ENCODE assay signal across 13 cellular contexts in genomic region chr1:90132306-90132705, GRCh38.
DNase-seq lines count a peak whose midpoint lies in the region; ATAC-seq and TF ChIP-seq lines count a peak whose summit lies in the region.
"Had no signal": no experiment of that assay in that cellular context is flagged by ENCODE, and none has a peak within 500 bp of the region (broad histone marks: within the 10 kb centered on the region; RNA-seq: fewer than 3 reads in every experiment).

No MANE protein-coding gene starts in this region.

- no peak for TF ChIP-seq CTCF in DND-41 (IDR thresholded peaks at IDR 0.05; ENCODE audit: borderline replicate concordance, extremely low read depth, low read length, poor library complexity, severe bottlenecking)
- no peak for TF ChIP-seq CTCF in WTC11 (IDR thresholded peaks at IDR 0.05)
- TF ChIP-seq CTCF in vagina (IDR thresholded peaks at IDR 0.05) = no peak

- DNase-seq in DND-41 (peak; percentile 32), NCI-H146 treated with DMSO at 0.1 percent for 48 hours (lab: John Stamatoyannopoulos, UW; ENCODE audit: unreplicated experiment) (peak; percentile 47), WTC11 (ENCODE audit: low spot score) (no peak), GM23248 (no peak), globus pallidus (ENCODE audit: low spot score) (no peak), vagina (ENCODE audit: extremely low spot score in 2 of 2) (no peak)
- DNase-seq: 8988T; CD8-positive, alpha-beta T cell; GDM1 had no signal

- H3K4me2 ChIP-seq in DND-41 (ENCODE audit: insufficient read depth, low read length) (no peak overlapping the region), GM23248 (ENCODE audit: unreplicated experiment) (no peak overlapping the region)

- H3K9ac ChIP-seq in DND-41 (ENCODE audit: low read depth, low read length) (no peak overlapping the region), GM23248 (no peak overlapping the region)
- H3K9ac ChIP-seq: BLaER1 treated with 17β-estradiol and CSF1 and Interleukin-3, amounts not matched to agents 10 nM and 100 nM had no signal

- H4K20me1 ChIP-seq in DND-41 (ENCODE audit: insufficient read depth, low read length) = no peaks in the 10 kb centered on the region
- H4K20me1 ChIP-seq in GM23248 (ENCODE audit: insufficient read depth) = no peaks in the 10 kb centered on the region
- H4K20me1 ChIP-seq: BLaER1 treated with 17β-estradiol and CSF1 and Interleukin-3, amounts not matched to agents 10 nM and 100 nM had no signal

- no peak overlapping the region for H3K4me3 Mint-ChIP-seq in WTC11
- H3K4me3 Mint-ChIP-seq: CD8-positive, alpha-beta T cell had no signal

- no peak overlapping the region for H3K27ac ChIP-seq in DND-41 (ENCODE audit: low read length)
- no peak overlapping the region for H3K27ac ChIP-seq in GM23248
- no peak overlapping the region for H3K27ac ChIP-seq in vagina
- H3K27ac ChIP-seq: BLaER1 treated with 17β-estradiol and CSF1 and Interleukin-3, amounts not matched to agents 10 nM and 100 nM had no signal

- peak; percentile 59 for ATAC-seq in DND-41 (ENCODE audit: insufficient read depth, low read depth)
- peak; percentile 70 for ATAC-seq in WTC11
- ATAC-seq in HG03135 (IDR thresholded peaks at IDR 0.05; ENCODE audit: unreplicated experiment) = no peak
- ATAC-seq: CD8-positive, alpha-beta T cell had no signal

- 0 to 5% methylated on average over 1 of the region's 1 CpG for WGBS in GM23248 (ENCODE audit: low coverage in 1 of 2, low lambda C conversion rate in 2 of 2, missing lambda C conversion rate in 2 of 2), 2 experiments

- H3K79me2 ChIP-seq in DND-41 (ENCODE audit: insufficient read depth, low read length) (no peaks in the 10 kb centered on the region), GM23248 (ENCODE audit: insufficient read depth) (no peaks in the 10 kb centered on the region)

- H3K9me2 ChIP-seq in GM23248 (ENCODE audit: insufficient read depth) = no peaks in the 10 kb centered on the region

- H3F3A ChIP-seq in GM23248 (ENCODE audit: insufficient read depth) = no peaks in the 10 kb centered on the region

- H3K4me1 Mint-ChIP-seq in WTC11 = peaks cover 10% of the 10 kb centered on the region

- H3K9me3 ChIP-seq in DND-41 (ENCODE audit: insufficient read depth, low read length, severe bottlenecking) = no peaks in the 10 kb centered on the region
- no peaks in the 10 kb centered on the region for H3K9me3 ChIP-seq in GM23248 (ENCODE audit: low read depth)
- no peaks in the 10 kb centered on the region for H3K9me3 ChIP-seq in vagina
- H3K9me3 ChIP-seq: HAP-1 had no signal

- no peaks in the 10 kb centered on the region for H3K36me3 ChIP-seq in DND-41 (ENCODE audit: insufficient read depth, low read length)
- no peaks in the 10 kb centered on the region for H3K36me3 ChIP-seq in GM23248 (ENCODE audit: low read depth)
- H3K36me3 ChIP-seq in vagina = no peaks in the 10 kb centered on the region
- H3K36me3 ChIP-seq: BLaER1 treated with 17β-estradiol and CSF1 and Interleukin-3, amounts not matched to agents 10 nM and 100 nM; HAP-1 had no signal

- peaks cover 4% of the 10 kb centered on the region for H3K36me3 Mint-ChIP-seq in WTC11
- H3K36me3 Mint-ChIP-seq: CD8-positive, alpha-beta T cell had no signal

- no peaks in the 10 kb centered on the region for H3K27me3 ChIP-seq in DND-41 (ENCODE audit: insufficient read depth, low read length, poor library complexity)
- 0 out of 2 replicates have a peak, but pooled peaks cover 3% of the 10 kb centered on the region for H3K27me3 ChIP-seq in GM23248 (replicated peaks; ENCODE audit: insufficient read depth)
- no peaks in the 10 kb centered on the region for H3K27me3 ChIP-seq in vagina
- H3K27me3 ChIP-seq: BLaER1 treated with 17β-estradiol and CSF1 and Interleukin-3, amounts not matched to agents 10 nM and 100 nM had no signal

- POLR2A ChIA-PET in WTC11 (lab: Charles Lee) = no interaction called here

- H3K4me1 ChIP-seq in DND-41 (ENCODE audit: insufficient read depth, low read length) (peaks cover 40% of the 10 kb centered on the region), GM23248 (ENCODE audit: insufficient read depth) (no peaks in the 10 kb centered on the region), vagina (no peaks in the 10 kb centered on the region)
- H3K4me1 ChIP-seq: HAP-1 had no signal

- H3K9me3 Mint-ChIP-seq in WTC11 = peaks cover 14% of the 10 kb centered on the region
- H3K9me3 Mint-ChIP-seq: CD8-positive, alpha-beta T cell had no signal

- H3K27ac Mint-ChIP-seq in WTC11 = no peak overlapping the region
- H3K27ac Mint-ChIP-seq: CD8-positive, alpha-beta T cell had no signal

- H3K27me3 Mint-ChIP-seq in WTC11 (ENCODE audit: low read depth) = no peaks in the 10 kb centered on the region

- CTCF ChIA-PET in WTC11 (lab: Charles Lee) = interaction anchor here (0.5 to 2.9 kb wide), 30 partner anchors 9 to 591 kb away, joined by 3 to 14 read pairs (median 3); no protein-coding TSS in a partner anchor

- intact Hi-C loops in vagina (cut with DNase I) = no loop called here

- no peak overlapping the region; the same call in 1 of the 2 replicates for H2AFZ ChIP-seq in DND-41 (ENCODE audit: low read depth, low read length)
- no peak overlapping the region for H2AFZ ChIP-seq in GM23248

- no peak overlapping the region for H3K4me3 ChIP-seq in DND-41 (ENCODE audit: low read depth in 1 of 2, low read length in 2 of 2)
- no peak overlapping the region for H3K4me3 ChIP-seq in GM23248
- H3K4me3 ChIP-seq in vagina = no peak overlapping the region
- H3K4me3 ChIP-seq: BLaER1 treated with 17β-estradiol and CSF1 and Interleukin-3, amounts not matched to agents 10 nM and 100 nM; HAP-1; K562 had no signal

- TF ChIP-seq POLR2A in vagina (IDR thresholded peaks at IDR 0.05) = no peak

- in situ Hi-C loops in GM23248 (cut with MboI) = no loop called here

TF ChIP-seq in WTC11, 78 proteins besides CTCF, POLR2A, EP300 and RAD21 (continues in another document):
- TF ChIP-seq AR (CRISPR knock-in tag; IDR thresholded peaks at IDR 0.05) (no peak), ZBTB21 (CRISPR knock-in tag; IDR thresholded peaks at IDR 0.05; ENCODE audit: borderline replicate concordance) (no peak), OVOL2 (CRISPR knock-in tag; IDR thresholded peaks at IDR 0.05; ENCODE audit: borderline replicate concordance) (no peak), ZNF416 (CRISPR knock-in tag; IDR thresholded peaks at IDR 0.05) (no peak), MXD4 (CRISPR knock-in tag; IDR thresholded peaks at IDR 0.05; ENCODE audit: borderline replicate concordance) (no peak), HMGXB4 (CRISPR knock-in tag; IDR thresholded peaks at IDR 0.05) (no peak), ZNF425 (CRISPR knock-in tag; conservative IDR thresholded peaks at IDR 0.05) (no peak), MLX (CRISPR knock-in tag; IDR thresholded peaks at IDR 0.05) (no peak)

Comparison
In these comparisons a context has a peak if more than half of its experiments do, and no peak if none do; other contexts are left out.
1. DNase-seq: peak in DND-41 (single experiment) and NCI-H146 treated with DMSO at 0.1 percent for 48 hours (single experiment); none in WTC11 (single experiment), GM23248 (single experiment), globus pallidus (single experiment) and vagina (0 of 2).